ENCODE assay signal across 23 cellular contexts in the genomic region with DNA sequence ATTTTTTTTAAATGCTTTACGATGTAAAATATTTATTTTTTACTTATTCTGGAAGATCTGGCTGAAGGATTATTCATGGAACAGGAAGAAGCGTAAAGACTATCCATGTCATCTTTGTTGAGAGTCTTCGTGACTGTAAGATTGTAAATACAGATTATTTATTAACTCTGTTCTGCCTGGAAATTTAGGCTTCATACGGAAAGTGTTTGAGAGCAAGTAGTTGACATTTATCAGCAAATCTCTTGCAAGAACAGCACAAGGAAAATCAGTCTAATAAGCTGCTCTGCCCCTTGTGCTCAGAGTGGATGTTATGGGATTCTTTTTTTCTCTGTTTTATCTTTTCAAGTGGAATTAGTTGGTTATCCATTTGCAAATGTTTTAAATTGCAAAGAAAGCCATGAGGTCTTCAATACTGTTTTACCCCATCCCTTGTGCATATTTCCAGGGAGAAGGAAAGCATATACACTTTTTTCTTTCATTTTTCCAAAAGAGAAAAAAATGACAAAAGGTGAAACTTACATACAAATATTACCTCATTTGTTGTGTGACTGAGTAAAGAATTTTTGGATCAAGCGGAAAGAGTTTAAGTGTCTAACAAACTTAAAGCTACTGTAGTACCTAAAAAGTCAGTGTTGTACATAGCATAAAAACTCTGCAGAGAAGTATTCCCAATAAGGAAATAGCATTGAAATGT. TPM values are rescaled to one million over a fixed set of nuclear protein-coding genes. Genes with fewer than 3 reads are reported as not detected.
DNase-seq lines count a peak whose midpoint lies in the region; ATAC-seq, FAIRE-seq and TF ChIP-seq lines count a peak whose summit lies in the region.
"Had no signal": no experiment of that assay in that cellular context is flagged by ENCODE, and none has a peak within 500 bp of the region (broad histone marks: within the 10 kb centered on the region; RNA-seq: fewer than 3 reads in every experiment).

No MANE protein-coding gene starts in this region.

- peak overlapping the region; percentile 50 for H3K4me2 ChIP-seq in A549

- peaks cover 27% of the 10 kb centered on the region for H3K27me3 Mint-ChIP-seq in activated CD4-positive, alpha-beta T cell treated with anti-CD3 and anti-CD28 coated beads, Interleukin-2, amount 10 ng/mL, durations not matched to agents 7 days and 5 days
- H3K27me3 Mint-ChIP-seq in activated T-helper 2 cell treated with anti-CD3 and anti-CD28 coated beads, Interferon-gamma antibody, Interleukin-2, Interleukin-4, amounts not matched to agents 10 μg/mL and 5 μg/mL and 100 μg/mL, durations not matched to agents 14 hours and 24 hours and 36 hours (ENCODE audit: low read depth), result peaks cover 18% of the 10 kb centered on the region
- H3K27me3 Mint-ChIP-seq: stimulated activated naive B cell treated with anti-CD40 and anti-IgM and Interleukin-4, amounts not matched to agents 10 μg/mL and 1 μg/mL and 100 μg/mL, for 72 hours; T-helper 17 cell had no signal

- CTCF ChIA-PET in A549 (lab: Yijun Ruan, JAX), result no interaction called here
- CTCF ChIA-PET in activated CD4-positive, alpha-beta T cell treated with anti-CD3 and anti-CD28 coated beads, Interleukin-2, amount 10 ng/mL, durations not matched to agents 7 days and 5 days (lab: Charles Lee), result no interaction called here

- no peak overlapping the region for H3K27ac Mint-ChIP-seq in activated CD4-positive, alpha-beta T cell treated with anti-CD3 and anti-CD28 coated beads, Interleukin-2, amount 10 ng/mL, durations not matched to agents 7 days and 5 days
- H3K27ac Mint-ChIP-seq in activated T-helper 2 cell treated with anti-CD3 and anti-CD28 coated beads, Interferon-gamma antibody, Interleukin-2, Interleukin-4, amounts not matched to agents 10 μg/mL and 5 μg/mL and 100 μg/mL, durations not matched to agents 14 hours and 24 hours and 36 hours, result no peak overlapping the region
- H3K27ac Mint-ChIP-seq: activated CD8-positive, alpha-beta memory T cell treated with anti-CD3 and anti-CD28 coated beads, Interleukin-2, amount 10 ng/mL, durations not matched to agents 7 days and 5 days; naive B cell; stimulated activated naive B cell treated with anti-CD40 and anti-IgM and Interleukin-4, amounts not matched to agents 10 μg/mL and 1 μg/mL and 100 μg/mL, for 72 hours; T-helper 17 cell had no signal

- TF ChIP-seq CTCF in A549 (IDR thresholded peaks at IDR 0.05), result no peak

- no peak overlapping the region for H3K4me3 Mint-ChIP-seq in activated CD4-positive, alpha-beta T cell treated with anti-CD3 and anti-CD28 coated beads, Interleukin-2, amount 10 ng/mL, durations not matched to agents 7 days and 5 days
- no peak overlapping the region for H3K4me3 Mint-ChIP-seq in activated T-helper 2 cell treated with anti-CD3 and anti-CD28 coated beads, Interferon-gamma antibody, Interleukin-2, Interleukin-4, amounts not matched to agents 10 μg/mL and 5 μg/mL and 100 μg/mL, durations not matched to agents 14 hours and 24 hours and 36 hours (ENCODE audit: low read depth)
- H3K4me3 Mint-ChIP-seq: activated CD8-positive, alpha-beta memory T cell treated with anti-CD3 and anti-CD28 coated beads, Interleukin-2, amount 10 ng/mL, durations not matched to agents 7 days and 5 days; naive B cell; stimulated activated naive B cell treated with anti-CD40 and anti-IgM and Interleukin-4, amounts not matched to agents 10 μg/mL and 1 μg/mL and 100 μg/mL, for 72 hours; T-helper 17 cell had no signal

- ATAC-seq in A549, result no peak
- ATAC-seq: activated CD4-positive, CD25-positive, alpha-beta regulatory T cell treated with anti-CD3 and anti-CD28 coated beads, Interleukin-2, amount 50 U/mL, for 24 hours; activated CD8-positive, alpha-beta memory T cell treated with anti-CD3 and anti-CD28 coated beads, Interleukin-2, amount 10 ng/mL, durations not matched to agents 7 days and 5 days; left ventricle myocardium superior; stimulated activated naive B cell treated with anti-CD40 and anti-IgM and Interleukin-4, amounts not matched to agents 10 μg/mL and 1 μg/mL and 100 μg/mL, for 72 hours; T-helper 17 cell had no signal

- no peaks in the 10 kb centered on the region for H3K36me3 Mint-ChIP-seq in activated CD4-positive, alpha-beta T cell treated with anti-CD3 and anti-CD28 coated beads, Interleukin-2, amount 10 ng/mL, durations not matched to agents 7 days and 5 days (ENCODE audit: low read depth)
- no peaks in the 10 kb centered on the region for H3K36me3 Mint-ChIP-seq in activated T-helper 2 cell treated with anti-CD3 and anti-CD28 coated beads, Interferon-gamma antibody, Interleukin-2, Interleukin-4, amounts not matched to agents 10 μg/mL and 5 μg/mL and 100 μg/mL, durations not matched to agents 14 hours and 24 hours and 36 hours (ENCODE audit: low read depth)
- H3K36me3 Mint-ChIP-seq: activated CD8-positive, alpha-beta memory T cell treated with anti-CD3 and anti-CD28 coated beads, Interleukin-2, amount 10 ng/mL, durations not matched to agents 7 days and 5 days; naive B cell; stimulated activated naive B cell treated with anti-CD40 and anti-IgM and Interleukin-4, amounts not matched to agents 10 μg/mL and 1 μg/mL and 100 μg/mL, for 72 hours had no signal

- POLR2A ChIA-PET in A549 (lab: Yijun Ruan, JAX), result no interaction called here
- POLR2A ChIA-PET in activated CD4-positive, alpha-beta T cell treated with anti-CD3 and anti-CD28 coated beads, Interleukin-2, amount 10 ng/mL, durations not matched to agents 7 days and 5 days (lab: Charles Lee), result no interaction called here

- TF ChIP-seq EP300 in A549 (IDR thresholded peaks at IDR 0.05), result no peak

- no peaks in the 10 kb centered on the region for H3K9me3 ChIP-seq in A549
- H3K9me3 ChIP-seq: ascending aorta, esophagus squamous epithelium, prostate gland had no signal

- no peaks in the 10 kb centered on the region for H3K4me1 Mint-ChIP-seq in activated CD4-positive, alpha-beta T cell treated with anti-CD3 and anti-CD28 coated beads, Interleukin-2, amount 10 ng/mL, durations not matched to agents 7 days and 5 days
- H3K4me1 Mint-ChIP-seq in activated T-helper 2 cell treated with anti-CD3 and anti-CD28 coated beads, Interferon-gamma antibody, Interleukin-2, Interleukin-4, amounts not matched to agents 10 μg/mL and 5 μg/mL and 100 μg/mL, durations not matched to agents 14 hours and 24 hours and 36 hours (ENCODE audit: low read depth), result peaks cover 6% of the 10 kb centered on the region
- H3K4me1 Mint-ChIP-seq: naive B cell; stimulated activated naive B cell treated with anti-CD40 and anti-IgM and Interleukin-4, amounts not matched to agents 10 μg/mL and 1 μg/mL and 100 μg/mL, for 72 hours had no signal

- H3K27ac ChIP-seq in A549, result no peak overlapping the region; a peak in 1 of 6 replicates
- H3K27ac ChIP-seq: ascending aorta, dorsolateral prefrontal cortex, prostate gland had no signal

- intact Hi-C loops in activated T-helper 2 cell treated with anti-CD3 and anti-CD28 coated beads, Interferon-gamma antibody, Interleukin-2, Interleukin-4, amounts not matched to agents 10 μg/mL and 5 μg/mL and 100 μg/mL, durations not matched to agents 14 hours and 24 hours and 36 hours (cut with micrococcal nuclease), result no loop called here

- no peak overlapping the region for H3K4me3 ChIP-seq in A549
- H3K4me3 ChIP-seq: ascending aorta, dorsolateral prefrontal cortex, esophagus squamous epithelium, prostate gland had no signal

- no peak for DNase-seq in A549 (ENCODE audit: low read depth in 1 of 2, low spot score in 1 of 2)
- peak; percentile 52 for DNase-seq in LHCN-M2 (ENCODE audit: low read depth)
- DNase-seq in dermis microvascular lymphatic vessel endothelial cell (ENCODE audit: low read depth in 2 of 2), result peak; percentile 72 to 77
- peak; percentile 73 to 84 for DNase-seq in lung microvascular endothelial cell (ENCODE audit: low read depth in 2 of 2)
- no peak for DNase-seq in activated CD4-positive, alpha-beta T cell treated with anti-CD3 and anti-CD28 coated beads, Interleukin-2, amount 10 ng/mL, durations not matched to agents 7 days and 5 days
- no peak for DNase-seq in inferior parietal cortex (ENCODE audit: extremely low spot score)
- DNase-seq in activated T-helper 2 cell treated with anti-CD3 and anti-CD28 coated beads, Interferon-gamma antibody, Interleukin-2, Interleukin-4, amounts not matched to agents 10 μg/mL and 5 μg/mL and 100 μg/mL, durations not matched to agents 14 hours and 24 hours and 36 hours (ENCODE audit: low spot score), result no peak
- no peak for DNase-seq in activated T-cell treated with anti-CD3 and anti-CD28 coated beads for 4 hours
- DNase-seq: activated CD8-positive, alpha-beta memory T cell treated with anti-CD3 and anti-CD28 coated beads, Interleukin-2, amount 10 ng/mL, durations not matched to agents 7 days and 5 days; dorsolateral prefrontal cortex; esophagus squamous epithelium; GOT3; Karpas-422; left ventricle myocardium superior; naive B cell; NCI-H1417; SHP77; stimulated activated CD4-positive, alpha-beta T cell treated with anti-CD3 and anti-CD28 coated beads, Interleukin-12 subunit alpha, Interleukin-12 subunit beta, amount 100 ng/mL, for 4 hours; stimulated activated naive B cell treated with anti-CD40 and anti-IgM and Interleukin-4, amounts not matched to agents 10 μg/mL and 1 μg/mL and 100 μg/mL, for 72 hours; T-helper 17 cell had no signal

- no peaks in the 10 kb centered on the region for H3K9me3 Mint-ChIP-seq in activated CD4-positive, alpha-beta T cell treated with anti-CD3 and anti-CD28 coated beads, Interleukin-2, amount 10 ng/mL, durations not matched to agents 7 days and 5 days
- no peaks in the 10 kb centered on the region for H3K9me3 Mint-ChIP-seq in activated T-helper 2 cell treated with anti-CD3 and anti-CD28 coated beads, Interferon-gamma antibody, Interleukin-2, Interleukin-4, amounts not matched to agents 10 μg/mL and 5 μg/mL and 100 μg/mL, durations not matched to agents 14 hours and 24 hours and 36 hours
- H3K9me3 Mint-ChIP-seq: naive B cell; stimulated activated naive B cell treated with anti-CD40 and anti-IgM and Interleukin-4, amounts not matched to agents 10 μg/mL and 1 μg/mL and 100 μg/mL, for 72 hours had no signal

- 28% methylated on average over 5 of the region's 5 CpGs for whole genome bisulfite sequencing in A549 (ENCODE audit: missing lambda C conversion rate)

- no peak for FAIRE-seq in A549 (lab: Jason Lieb, UNC)

- no peak for TF ChIP-seq POLR2A in A549 (IDR thresholded peaks at IDR 0.05; ENCODE audit: low read length)

- H3K4me1 ChIP-seq in A549, result peaks cover 37% of the 10 kb centered on the region
- H3K4me1 ChIP-seq: ascending aorta, prostate gland had no signal

- no peak for TF ChIP-seq RAD21 in A549 (conservative IDR thresholded peaks at IDR 0.05 in 1 of 2, IDR thresholded peaks at IDR 0.05 in 1 of 2)

RNA-seq across cellular contexts. Expression of a gene that starts 15.6 kb away (rescaled TPM):
- 46.8 and 53.5 TPM in 2 replicates for polyA plus RNA-seq in A549 (2011; rRNA removed)
- 34.1 and 36.8 TPM in 2 replicates for polyA plus RNA-seq in A549 (2012; cell fraction: cytosol; rRNA removed)
- polyA plus RNA-seq in A549 (2012; cell fraction: nucleus; rRNA removed), result 260 and 262 TPM in 2 replicates
- polyA plus RNA-seq in A549 (2017; fragmentation: RNase III; extraction: RNeasy Plus Mini Kit Qiagen cat#74134 plus additional on column Dnase treatment), result 54.4 to 63.5 TPM (median 54.9 TPM) in 3 replicates
- 374 and 456 TPM in 2 replicates for polyA minus RNA-seq in A549 (2011; rRNA and poly(A)+ RNA removed)
- 2,731 and 2,850 TPM in 2 replicates for total RNA-seq in LHCN-M2 (2014; rRNA removed)
- 2,014 TPM for polyA plus RNA-seq in LHCN-M2 (2012)
- total RNA-seq in dermis microvascular lymphatic vessel endothelial cell, result 4,129 and 8,012 TPM in 2 replicates
- total RNA-seq in lung microvascular endothelial cell, result 3,460 and 6,737 TPM in 2 replicates
- total RNA-seq in activated CD4-positive, alpha-beta T cell treated with anti-CD3 and anti-CD28 coated beads, Interleukin-2, amount 10 ng/mL, durations not matched to agents 7 days and 5 days, result 1 to 10 TPM in 1 of 2 experiments, under 1 TPM in 1; 0.40 to 1.1 TPM
- 0.32 and 0.43 TPM in 2 replicates for total RNA-seq in activated T-helper 2 cell treated with anti-CD3 and anti-CD28 coated beads, Interferon-gamma antibody, Interleukin-2, Interleukin-4, amounts not matched to agents 10 μg/mL and 5 μg/mL and 100 μg/mL, durations not matched to agents 14 hours and 24 hours and 36 hours

Comparison
In these comparisons a context has a peak if more than half of its experiments do, and no peak if none do; other contexts are left out.
1. DNase-seq: peak in LHCN-M2 (single experiment), dermis microvascular lymphatic vessel endothelial cell (2 of 2) and lung microvascular endothelial cell (2 of 2); none in A549 (0 of 2), activated CD4-positive, alpha-beta T cell treated with anti-CD3 and anti-CD28 coated beads, Interleukin-2, amount 10 ng/mL, durations not matched to agents 7 days and 5 days (single experiment), inferior parietal cortex (single experiment), activated T-helper 2 cell treated with anti-CD3 and anti-CD28 coated beads, Interferon-gamma antibody, Interleukin-2, Interleukin-4, amounts not matched to agents 10 μg/mL and 5 μg/mL and 100 μg/mL, durations not matched to agents 14 hours and 24 hours and 36 hours (single experiment) and activated T-cell treated with anti-CD3 and anti-CD28 coated beads for 4 hours (single experiment).
2. RNA of a gene that starts 15.6 kb away (total RNA-seq): 3,460 to 6,737 TPM in lung microvascular endothelial cell, 4,129 to 8,012 TPM in dermis microvascular lymphatic vessel endothelial cell and 2,731 to 2,850 TPM in LHCN-M2; 0.40 to 1.1 TPM in activated CD4-positive, alpha-beta T cell treated with anti-CD3 and anti-CD28 coated beads, Interleukin-2, amount 10 ng/mL, durations not matched to agents 7 days and 5 days and 0.32 to 0.43 TPM in activated T-helper 2 cell treated with anti-CD3 and anti-CD28 coated beads, Interferon-gamma antibody, Interleukin-2, Interleukin-4, amounts not matched to agents 10 μg/mL and 5 μg/mL and 100 μg/mL, durations not matched to agents 14 hours and 24 hours and 36 hours; every median in the first group is over 1,000 times any median in the second.